ENCODE assay signal across 1 cellular context in genomic region chr10:86387221-86387794, GRCh38.
TF ChIP-seq lines count a peak whose summit lies in the region.

No MANE protein-coding gene starts in this region.

TF ChIP-seq in K562, 482 proteins besides CTCF, POLR2A, EP300 and RAD21 (continued from another document):
- TF ChIP-seq BCLAF1 (IDR thresholded peaks at IDR 0.05; ENCODE audit: borderline replicate concordance in 1 of 2, control insufficient read depth in 1 of 2, low read depth in 2 of 2, low read length in 1 of 2) (no peak), JUND (IDR thresholded peaks at IDR 0.05; ENCODE audit: borderline replicate concordance, low read depth, low read length) (no peak), JUND (tag; IDR thresholded peaks at IDR 0.05; ENCODE audit: borderline replicate concordance, low read depth, low read length) (no peak), CXXC5 (CRISPR knock-in tag; IDR thresholded peaks at IDR 0.05) (no peak), TEAD1 (CRISPR knock-in tag; IDR thresholded peaks at IDR 0.05) (no peak), NFYB (IDR thresholded peaks at IDR 0.05; ENCODE audit: extremely low read depth, insufficient read length) (no peak)
